Comparison of ENCODE assay signal across 1 cellular context in the genomic region with DNA sequence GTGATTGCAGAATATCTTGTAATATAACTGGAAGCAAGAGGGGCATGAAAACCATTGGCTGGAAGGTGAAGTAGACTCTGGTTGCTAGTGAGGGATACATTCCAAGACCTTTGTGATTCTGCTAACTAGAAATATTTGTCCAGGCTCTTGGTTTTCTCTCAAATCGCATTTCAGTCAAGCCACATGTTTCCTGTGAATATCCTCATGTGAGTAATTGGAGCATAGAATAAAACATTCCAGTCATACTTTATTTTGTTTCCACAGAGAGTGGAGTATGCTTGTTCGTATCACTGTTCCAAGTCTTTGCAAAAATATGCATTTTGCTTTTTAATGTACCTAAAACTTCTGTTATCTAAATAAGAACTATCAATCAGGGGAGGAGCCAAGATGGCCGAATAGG.
TF ChIP-seq lines count a peak whose summit lies in the region.

No MANE protein-coding gene starts in this region.

TF ChIP-seq in SK-N-SH, 30 proteins besides CTCF, POLR2A, EP300 and RAD21 (continued from another document):
- TF ChIP-seq, protein P1, sequence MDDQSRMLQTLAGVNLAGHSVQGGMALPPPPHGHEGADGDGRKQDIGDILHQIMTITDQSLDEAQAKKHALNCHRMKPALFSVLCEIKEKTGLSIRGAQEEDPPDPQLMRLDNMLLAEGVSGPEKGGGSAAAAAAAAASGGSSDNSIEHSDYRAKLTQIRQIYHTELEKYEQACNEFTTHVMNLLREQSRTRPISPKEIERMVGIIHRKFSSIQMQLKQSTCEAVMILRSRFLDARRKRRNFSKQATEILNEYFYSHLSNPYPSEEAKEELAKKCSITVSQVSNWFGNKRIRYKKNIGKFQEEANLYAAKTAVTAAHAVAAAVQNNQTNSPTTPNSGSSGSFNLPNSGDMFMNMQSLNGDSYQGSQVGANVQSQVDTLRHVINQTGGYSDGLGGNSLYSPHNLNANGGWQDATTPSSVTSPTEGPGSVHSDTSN (IDR thresholded peaks at IDR 0.05): no peak
- TF ChIP-seq CHD2 (IDR thresholded peaks at IDR 0.05; ENCODE audit: low read length, partially characterized antibody): no peak
- TF ChIP-seq NRF1 (IDR thresholded peaks at IDR 0.05; ENCODE audit: low read depth, low read length): no peak
- TF ChIP-seq MEF2A (IDR thresholded peaks at IDR 0.05; ENCODE audit: borderline replicate concordance, low read depth): no peak
- TF ChIP-seq POLR2AphosphoS5 (IDR thresholded peaks at IDR 0.05; ENCODE audit: low read depth, low read length): no peak
- TF ChIP-seq EZH2phosphoT487 (IDR thresholded peaks at IDR 0.05; ENCODE audit: borderline replicate concordance, low read depth): no peak
- TF ChIP-seq RXRA (IDR thresholded peaks at IDR 0.05; ENCODE audit: borderline replicate concordance, low read depth): no peak
- no peak for TF ChIP-seq FOSL2 (IDR thresholded peaks at IDR 0.05; ENCODE audit: borderline replicate concordance, low read depth)
- no peak for TF ChIP-seq YY1 (IDR thresholded peaks at IDR 0.05; ENCODE audit: low read depth)
